Comparison of ENCODE assay signal across 20 cellular contexts in the genomic region with DNA sequence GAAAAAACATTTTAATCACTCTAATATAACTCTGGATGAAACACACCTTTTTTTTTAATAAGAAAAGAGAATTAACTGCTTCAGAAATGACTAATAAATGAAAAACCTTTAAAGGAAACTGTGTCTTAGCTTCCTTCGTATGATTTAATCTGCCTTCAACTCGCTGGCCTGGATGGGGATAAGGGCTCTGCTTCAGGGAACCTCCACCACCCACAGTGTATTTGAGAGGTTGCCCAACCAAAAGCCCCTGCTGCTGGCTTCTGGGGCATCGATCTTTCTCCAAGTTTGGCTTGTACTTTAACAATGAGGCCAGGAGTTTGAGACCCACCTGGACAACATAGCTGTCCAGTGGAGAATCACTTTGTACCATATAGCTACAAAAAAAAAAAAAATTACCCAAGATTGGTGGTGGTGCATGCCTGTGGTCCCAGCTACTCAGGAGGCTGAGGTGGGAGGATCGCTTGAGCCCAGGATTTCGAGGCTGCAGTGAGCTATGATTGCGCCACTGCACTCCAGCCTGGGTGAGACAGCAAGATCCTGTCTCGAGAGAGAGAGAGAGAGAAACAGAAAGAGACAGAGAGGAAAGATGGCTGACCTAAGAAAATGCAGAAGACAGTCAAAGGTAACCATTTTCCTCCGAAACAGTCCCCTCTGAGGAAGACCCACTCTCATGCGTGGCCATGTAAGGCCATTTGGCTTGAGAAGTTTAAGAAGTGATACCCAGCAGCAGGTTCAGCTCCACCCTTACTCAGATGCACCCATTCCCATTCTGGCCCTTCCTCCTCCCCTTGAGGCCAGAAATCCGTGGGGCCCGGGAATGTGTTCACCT. TPM values are rescaled to one million over a fixed set of nuclear protein-coding genes. Genes with fewer than 3 reads are reported as not detected.
"Had no signal": no experiment of that assay in that cellular context is flagged by ENCODE, and none has a peak within 500 bp of the region (broad histone marks: within the 10 kb centered on the region; RNA-seq: fewer than 3 reads in every experiment).

No MANE protein-coding gene starts in this region.

- FAIRE-seq: islet of Langerhans had no signal

- H3K36me3 Mint-ChIP-seq: activated naive CD4-positive, alpha-beta T cell treated with anti-CD3 and anti-CD28 coated beads, Interleukin-2, amount 10 ng/mL, durations not matched to agents 7 days and 5 days; naive thymus-derived CD4-positive, alpha-beta T cell; stimulated activated naive B cell treated with anti-CD40 and anti-IgM and Interleukin-4, amounts not matched to agents 10 μg/mL and 1 μg/mL and 100 μg/mL, for 72 hours; T-cell had no signal

- H3K4me3 ChIP-seq: cardiac muscle cell, dorsolateral prefrontal cortex, gastrocnemius medialis, tibial nerve had no signal

- DNase-seq: activated CD4-positive, alpha-beta T cell treated with anti-CD3 and anti-CD28 coated beads for 1 hour; activated CD4-positive, alpha-beta T cell treated with anti-CD3 and anti-CD28 coated beads, Interleukin-2, amount 50 U/mL, for 4 hours; activated naive CD4-positive, alpha-beta T cell treated with anti-CD3 and anti-CD28 coated beads, Interleukin-2, amount 10 ng/mL, durations not matched to agents 7 days and 5 days; dorsolateral prefrontal cortex; endodermal cell; erythroblast; gastrocnemius medialis; mammary epithelial cell; naive thymus-derived CD4-positive, alpha-beta T cell; retina; stimulated activated CD4-positive, alpha-beta T cell treated with anti-CD3 and anti-CD28 coated beads, Interleukin-2, amount 100 ng/mL, for 48 hours; stimulated activated naive B cell treated with anti-CD40 and anti-IgM and Interleukin-4, amounts not matched to agents 10 μg/mL and 1 μg/mL and 100 μg/mL, for 72 hours; T-cell; T-helper 9 cell had no signal

- H3K4me1 ChIP-seq: gastrocnemius medialis had no signal

- H3K27me3 Mint-ChIP-seq: naive thymus-derived CD4-positive, alpha-beta T cell; stimulated activated naive B cell treated with anti-CD40 and anti-IgM and Interleukin-4, amounts not matched to agents 10 μg/mL and 1 μg/mL and 100 μg/mL, for 72 hours; T-cell had no signal

- H3K27ac ChIP-seq: cardiac muscle cell, dorsolateral prefrontal cortex, gastrocnemius medialis, neutrophil, tibial nerve had no signal

- H3K4me3 Mint-ChIP-seq: activated naive CD4-positive, alpha-beta T cell treated with anti-CD3 and anti-CD28 coated beads, Interleukin-2, amount 10 ng/mL, durations not matched to agents 7 days and 5 days; endodermal cell; naive thymus-derived CD4-positive, alpha-beta T cell; stimulated activated naive B cell treated with anti-CD40 and anti-IgM and Interleukin-4, amounts not matched to agents 10 μg/mL and 1 μg/mL and 100 μg/mL, for 72 hours; T-cell had no signal

- H3K36me3 ChIP-seq: cardiac muscle cell, gastrocnemius medialis, neutrophil had no signal

- H3K4me1 Mint-ChIP-seq: endodermal cell; naive thymus-derived CD4-positive, alpha-beta T cell; stimulated activated naive B cell treated with anti-CD40 and anti-IgM and Interleukin-4, amounts not matched to agents 10 μg/mL and 1 μg/mL and 100 μg/mL, for 72 hours; T-cell had no signal

- H3K9me3 ChIP-seq: gastrocnemius medialis, neutrophil, tibial nerve had no signal

- H3K27ac Mint-ChIP-seq: activated naive CD4-positive, alpha-beta T cell treated with anti-CD3 and anti-CD28 coated beads, Interleukin-2, amount 10 ng/mL, durations not matched to agents 7 days and 5 days; endodermal cell; naive thymus-derived CD4-positive, alpha-beta T cell; stimulated activated naive B cell treated with anti-CD40 and anti-IgM and Interleukin-4, amounts not matched to agents 10 μg/mL and 1 μg/mL and 100 μg/mL, for 72 hours; T-cell had no signal

- ATAC-seq: gastrocnemius medialis; left lobe of liver; naive thymus-derived CD4-positive, alpha-beta T cell; stimulated activated naive B cell treated with anti-CD40 and anti-IgM and Interleukin-4, amounts not matched to agents 10 μg/mL and 1 μg/mL and 100 μg/mL, for 72 hours; T-cell had no signal

- H3K27me3 ChIP-seq: cardiac muscle cell, dorsolateral prefrontal cortex, gastrocnemius medialis, neutrophil, tibial nerve had no signal

- H3K9me3 Mint-ChIP-seq: activated naive CD4-positive, alpha-beta T cell treated with anti-CD3 and anti-CD28 coated beads, Interleukin-2, amount 10 ng/mL, durations not matched to agents 7 days and 5 days; endodermal cell; naive thymus-derived CD4-positive, alpha-beta T cell; stimulated activated naive B cell treated with anti-CD40 and anti-IgM and Interleukin-4, amounts not matched to agents 10 μg/mL and 1 μg/mL and 100 μg/mL, for 72 hours; T-cell had no signal

RNA-seq across cellular contexts. Expression of a gene that starts 42.0 kb away (rescaled TPM):
- total RNA-seq: mononuclear cell had no signal
- polyA plus RNA-seq: cardiac muscle cell; mammary epithelial cell; naive thymus-derived CD4-positive, alpha-beta T cell had no signal
